In the genomic region with DNA sequence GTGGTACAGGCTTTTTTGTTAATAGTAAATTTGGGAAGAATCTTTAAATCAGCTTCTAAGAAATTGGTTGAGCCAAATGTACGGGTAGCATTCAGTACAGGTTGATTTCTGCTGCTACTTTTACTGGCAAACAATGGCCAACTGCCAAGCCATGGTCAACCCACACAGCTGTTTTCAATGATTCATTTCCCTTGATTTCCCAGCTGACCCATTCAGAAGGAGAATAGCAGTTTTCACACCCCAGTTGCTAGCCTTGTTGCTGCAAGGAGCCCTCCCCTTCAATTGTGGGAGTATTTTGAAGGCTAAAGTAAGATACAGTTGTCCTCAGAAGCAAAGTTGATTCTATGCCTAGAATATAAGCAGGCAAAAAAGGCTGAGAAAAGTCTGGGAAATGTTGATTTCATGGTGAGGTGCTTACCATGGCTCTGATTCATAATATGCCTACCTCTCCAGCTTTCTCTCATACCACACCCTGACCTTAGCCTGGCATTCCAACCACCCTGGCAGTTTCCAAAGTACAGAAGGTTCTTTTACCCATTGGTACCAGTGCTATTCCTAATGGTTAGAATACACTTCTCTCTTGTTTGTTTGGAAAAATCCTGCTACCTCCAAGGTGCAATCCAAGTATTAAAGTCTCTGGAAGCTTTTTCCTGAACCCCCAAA, we compare ENCODE assay signal across 8 cellular contexts.
A peak's percentile ranks its signal among the peaks of the same experiment; 100 is the strongest.
DNase-seq lines count a peak whose midpoint lies in the region; ATAC-seq and TF ChIP-seq lines count a peak whose summit lies in the region.

No MANE protein-coding gene starts in this region.

- TF ChIP-seq POLR2A in GM18505 (IDR thresholded peaks at IDR 0.05; ENCODE audit: borderline replicate concordance, extremely low read depth, insufficient read depth, insufficient read length), result no peak

- no peak overlapping the region for H3K4me3 ChIP-seq in endodermal cell (ENCODE audit: low read length)

- H3K9me3 Mint-ChIP-seq in activated naive CD4-positive, alpha-beta T cell treated with anti-CD3 and anti-CD28 coated beads for 36 hours, result no peaks in the 10 kb centered on the region
- no peaks in the 10 kb centered on the region for H3K9me3 Mint-ChIP-seq in endodermal cell

- no peak overlapping the region for H3K4me3 Mint-ChIP-seq in activated naive CD4-positive, alpha-beta T cell treated with anti-CD3 and anti-CD28 coated beads for 36 hours
- H3K4me3 Mint-ChIP-seq in endodermal cell, result no peak overlapping the region

- H3K9me3 ChIP-seq in endodermal cell (ENCODE audit: control insufficient read depth, low read length), result peaks cover 6% of the 10 kb centered on the region

- H3K36me3 ChIP-seq in endodermal cell (ENCODE audit: control insufficient read depth, insufficient read depth, low read length), result no peaks in the 10 kb centered on the region

- peaks cover 4% of the 10 kb centered on the region for H3K4me1 ChIP-seq in endodermal cell (ENCODE audit: control insufficient read depth, insufficient read depth, low read length)

- ATAC-seq in sciatic nerve (peak; percentile 95), GM19324 (IDR thresholded peaks at IDR 0.05; ENCODE audit: low FRiP score, unreplicated experiment) (no peak), GM18505 (IDR thresholded peaks at IDR 0.05; ENCODE audit: unreplicated experiment) (no peak)

- intact Hi-C loops in activated naive CD4-positive, alpha-beta T cell treated with anti-CD3 and anti-CD28 coated beads for 36 hours (cut with micrococcal nuclease), result loop anchor here (2.0 kb wide), 1 partner anchor 61 kb away; no protein-coding TSS in a partner anchor
- intact Hi-C loops in sciatic nerve (cut with DNase I), result no loop called here

- TF ChIP-seq CTCF in endodermal cell (conservative IDR thresholded peaks at IDR 0.05), result no peak

- no peak overlapping the region for H3K9ac ChIP-seq in endodermal cell (ENCODE audit: extremely low read depth, low read length, poor library complexity, severe bottlenecking)

- peak; percentile 19 for DNase-seq in activated naive CD4-positive, alpha-beta T cell treated with anti-CD3 and anti-CD28 coated beads for 36 hours
- no peak for DNase-seq in activated naive CD4-positive, alpha-beta T cell (lab: John Stamatoyannopoulos, UW)
- DNase-seq in SK-MEL-5 (ENCODE audit: low read depth, low spot score), result peak; percentile 52
- DNase-seq in glomerular endothelial cell (ENCODE audit: extremely low read depth, low read depth, low spot score), result peak; percentile 96
- peak; percentile 85 for DNase-seq in sciatic nerve (ENCODE audit: low spot score)
- no peak for DNase-seq in endodermal cell

- H3K27me3 ChIP-seq in endodermal cell (ENCODE audit: control insufficient read depth, insufficient read depth, low read length, poor library complexity, severe bottlenecking), result no peaks in the 10 kb centered on the region

- no peaks in the 10 kb centered on the region for H3K27me3 Mint-ChIP-seq in activated naive CD4-positive, alpha-beta T cell treated with anti-CD3 and anti-CD28 coated beads for 36 hours (ENCODE audit: low read depth)
- H3K27me3 Mint-ChIP-seq in endodermal cell (ENCODE audit: insufficient read depth), result no peaks in the 10 kb centered on the region

- no peak overlapping the region for H3K27ac ChIP-seq in endodermal cell (ENCODE audit: low read depth, low read length)

- no peaks in the 10 kb centered on the region for H3K36me3 Mint-ChIP-seq in activated naive CD4-positive, alpha-beta T cell treated with anti-CD3 and anti-CD28 coated beads for 36 hours (ENCODE audit: low read depth)
- no peaks in the 10 kb centered on the region for H3K36me3 Mint-ChIP-seq in endodermal cell (ENCODE audit: low read depth)

- CTCF ChIA-PET in activated naive CD4-positive, alpha-beta T cell treated with anti-CD3 and anti-CD28 coated beads for 36 hours (lab: Charles Lee), result interaction anchor here (1.9 kb wide), 1 partner anchor 87 kb away, joined by 5 read pairs; no protein-coding TSS in a partner anchor

- H3K4me1 Mint-ChIP-seq in activated naive CD4-positive, alpha-beta T cell treated with anti-CD3 and anti-CD28 coated beads for 36 hours (ENCODE audit: low read depth), result peaks cover 27% of the 10 kb centered on the region
- peaks cover 17% of the 10 kb centered on the region for H3K4me1 Mint-ChIP-seq in endodermal cell

- in situ Hi-C loops in SK-MEL-5 (cut with HindIII; ENCODE audit: low pct_unique_long_range_greater_than_20kb, low sequenced_read_pairs), result no loop called here

- 55 to 95% methylated on average over 1 of the region's 1 CpG for WGBS in endodermal cell (ENCODE audit: insufficient coverage in 1 of 2, insufficient read length in 1 of 2), 2 experiments

- H3K27ac Mint-ChIP-seq in activated naive CD4-positive, alpha-beta T cell treated with anti-CD3 and anti-CD28 coated beads for 36 hours, result no peak overlapping the region
- no peak overlapping the region for H3K27ac Mint-ChIP-seq in endodermal cell

Comparison
In these comparisons a context has a peak if more than half of its experiments do, and no peak if none do; other contexts are left out.
1. DNase-seq: peak in activated naive CD4-positive, alpha-beta T cell treated with anti-CD3 and anti-CD28 coated beads for 36 hours (single experiment), SK-MEL-5 (single experiment), glomerular endothelial cell (single experiment) and sciatic nerve (single experiment); none in activated naive CD4-positive, alpha-beta T cell (0 of 4) and endodermal cell (single experiment).